ENCODE assay signal across 8 cellular contexts in the genomic region with DNA sequence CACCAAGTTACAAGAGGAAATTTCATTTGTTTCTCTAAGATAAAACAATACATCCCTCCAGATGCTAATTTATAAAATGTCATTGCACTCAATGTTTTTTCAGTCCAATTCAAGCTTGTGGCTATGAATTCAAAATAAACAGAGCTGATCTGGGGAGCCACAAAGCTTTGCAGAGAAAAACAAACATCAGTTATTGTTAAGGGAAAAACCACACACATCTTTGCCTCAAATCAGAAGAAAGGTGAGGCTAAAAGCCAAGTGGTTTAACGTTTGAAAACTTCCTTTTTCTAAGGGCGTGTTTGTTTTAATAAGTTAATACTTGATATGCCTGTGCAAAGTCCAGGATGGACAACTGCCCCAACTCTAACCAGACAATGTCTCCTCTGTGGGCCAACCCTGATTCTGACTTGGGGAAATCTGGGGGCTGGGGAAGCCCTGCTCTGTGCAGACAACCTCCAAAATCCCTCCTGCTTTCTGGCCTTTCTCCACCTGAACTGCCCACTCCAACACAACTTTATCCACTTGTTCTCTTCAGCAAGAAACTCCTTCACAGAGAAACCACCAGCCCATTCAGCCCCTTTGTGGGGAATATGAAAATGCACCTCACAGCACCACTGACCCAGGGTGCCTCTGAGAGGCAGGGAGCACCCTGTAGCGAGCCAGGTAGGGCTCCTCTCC. TPM values are rescaled to one million over a fixed set of nuclear protein-coding genes. Genes with fewer than 3 reads are reported as not detected.
DNase-seq lines count a peak whose midpoint lies in the region; ATAC-seq, FAIRE-seq and TF ChIP-seq lines count a peak whose summit lies in the region.

No MANE protein-coding gene starts in this region.

- no peak overlapping the region for H2AFZ ChIP-seq in astrocyte (ENCODE audit: low read depth, low read length)
- no peak overlapping the region for H2AFZ ChIP-seq in trophoblast cell (ENCODE audit: insufficient read depth, low read length, poor library complexity)

- H3K27ac ChIP-seq in astrocyte (ENCODE audit: low read depth, low read length): peak overlapping the region; percentile 96
- H3K27ac ChIP-seq in trophoblast cell (ENCODE audit: low read depth, low read length): no peak overlapping the region

- H3K36me3 ChIP-seq in astrocyte (ENCODE audit: insufficient read depth, low read length): no peaks in the 10 kb centered on the region
- H3K36me3 ChIP-seq in trophoblast cell (ENCODE audit: control insufficient read depth in 1 of 2, insufficient read depth in 2 of 2, low read length in 2 of 2): no peaks in the 10 kb centered on the region

- H4K91ac ChIP-seq in trophoblast cell (ENCODE audit: low read depth, low read length): peak overlapping the region; percentile 39

- H3K9me3 ChIP-seq in astrocyte (ENCODE audit: insufficient read depth, low read depth, low read length): no peaks in the 10 kb centered on the region
- no peaks in the 10 kb centered on the region for H3K9me3 ChIP-seq in trophoblast cell (ENCODE audit: insufficient read depth, low read depth, low read length)

- H4K12ac ChIP-seq in trophoblast cell (ENCODE audit: low read depth, low read length): no peak overlapping the region

- no peak overlapping the region for H2BK5ac ChIP-seq in trophoblast cell (ENCODE audit: low read depth, low read length, poor library complexity)

- H3K9ac ChIP-seq in astrocyte (ENCODE audit: low read length) (peak overlapping the region; percentile 45), trophoblast cell (ENCODE audit: low read length) (no peak overlapping the region)

- H3K27ac Mint-ChIP-seq in astrocyte (ENCODE audit: unreplicated experiment): peak overlapping the region; percentile 96

- H3K36me3 Mint-ChIP-seq in astrocyte (ENCODE audit: low read depth, unreplicated experiment): no peaks in the 10 kb centered on the region

- H3K4me1 ChIP-seq in astrocyte (ENCODE audit: insufficient read depth, low read length) (peaks cover 56% of the 10 kb centered on the region), trophoblast cell (ENCODE audit: control insufficient read depth in 1 of 2, insufficient read depth in 2 of 2, low read length in 2 of 2) (peaks cover 21 to 24% of the 10 kb centered on the region in 2 experiments)

- DNase-seq in astrocyte (ENCODE audit: low read depth): peak; percentile 74
- DNase-seq in trophoblast cell: no peak
- DNase-seq in dermis blood vessel endothelial cell: no peak
- no peak for DNase-seq in iPS-NIHi7 (ENCODE audit: extremely low spot score)
- DNase-seq in central memory CD4-positive, alpha-beta T cell: no peak

- no peak for FAIRE-seq in astrocyte (lab: Jason Lieb, UNC)

- no peak overlapping the region for H2BK12ac ChIP-seq in trophoblast cell (ENCODE audit: low read length)

- H3K79me2 ChIP-seq in astrocyte (ENCODE audit: insufficient read depth, low read length): no peaks in the 10 kb centered on the region
- H3K79me2 ChIP-seq in trophoblast cell (ENCODE audit: control insufficient read depth, insufficient read depth, low read length, poor library complexity): no peaks in the 10 kb centered on the region

- peak overlapping the region; percentile 22 for H3K4me3 Mint-ChIP-seq in astrocyte (ENCODE audit: unreplicated experiment)

- H3K27me3 ChIP-seq in astrocyte (ENCODE audit: insufficient read depth, low read length): no peaks in the 10 kb centered on the region
- no peaks in the 10 kb centered on the region for H3K27me3 ChIP-seq in trophoblast cell (ENCODE audit: insufficient read depth, low read length)

- no peak overlapping the region for H3K4ac ChIP-seq in trophoblast cell (ENCODE audit: low read depth, low read length)

- H3K4me2 ChIP-seq in astrocyte (ENCODE audit: low read length) (peak overlapping the region; percentile 78), trophoblast cell (ENCODE audit: low read length) (no peak overlapping the region)

- ATAC-seq in GM18873 (IDR thresholded peaks at IDR 0.05; ENCODE audit: low FRiP score, unreplicated experiment) (peak; percentile 64), HG03066 (IDR thresholded peaks at IDR 0.05; ENCODE audit: low read depth, unreplicated experiment) (peak; percentile 72), HG03565 (IDR thresholded peaks at IDR 0.05; ENCODE audit: unreplicated experiment) (no peak)

- H3K14ac ChIP-seq in trophoblast cell (ENCODE audit: low read length): no peak overlapping the region

- no peak overlapping the region for H2BK120ac ChIP-seq in trophoblast cell (ENCODE audit: insufficient read depth, low read length, poor library complexity)

- no CpG with 5 or more reads among the region's 3 CpGs for WGBS in trophoblast cell (ENCODE audit: extremely low coverage, insufficient coverage, insufficient read length)

- H3K4me1 Mint-ChIP-seq in astrocyte (ENCODE audit: low read depth, unreplicated experiment): peaks cover 59% of the 10 kb centered on the region

- no peak overlapping the region for H3K4me3 ChIP-seq in astrocyte (ENCODE audit: insufficient read depth, low read depth, low read length)
- H3K4me3 ChIP-seq in trophoblast cell (ENCODE audit: low read depth, low read length): no peak overlapping the region

- H4K8ac ChIP-seq in trophoblast cell (ENCODE audit: low read depth, low read length): no peak overlapping the region

- no peak overlapping the region for H3K18ac ChIP-seq in trophoblast cell (ENCODE audit: low read length)

- no peak overlapping the region for H3K23ac ChIP-seq in trophoblast cell (ENCODE audit: low read length)

- TF ChIP-seq CTCF in astrocyte (IDR thresholded peaks at IDR 0.05; ENCODE audit: insufficient read depth, low read depth, low read length): no peak

- no peaks in the 10 kb centered on the region for H4K20me1 ChIP-seq in astrocyte (ENCODE audit: insufficient read depth, low read length)

- no peaks in the 10 kb centered on the region for H3K27me3 Mint-ChIP-seq in astrocyte (ENCODE audit: low read depth, unreplicated experiment)

- H3K9me3 Mint-ChIP-seq in astrocyte (ENCODE audit: unreplicated experiment): no peaks in the 10 kb centered on the region

- H3K79me1 ChIP-seq in trophoblast cell (ENCODE audit: low read length): peaks cover 10% of the 10 kb centered on the region

- no peak overlapping the region for H2AK5ac ChIP-seq in trophoblast cell (ENCODE audit: low read length)

RNA-seq across cellular contexts. Expression of gene NT5E, which starts 44.6 kb away (rescaled TPM):
- total RNA-seq in astrocyte: 76.1 and 77.4 TPM in 2 replicates
- polyA plus RNA-seq in trophoblast cell (2013): 0.22 and 0.33 TPM in 2 replicates
- total RNA-seq in dermis blood vessel endothelial cell: 96.7 and 157 TPM in 2 replicates
